Comparison of ENCODE assay signal across 22 cellular contexts in genomic region chr3:172036541-172037215, GRCh38.
"Had no signal": no experiment of that assay in that cellular context is flagged by ENCODE, and none has a peak within 500 bp of the region (broad histone marks: within the 10 kb centered on the region; RNA-seq: fewer than 3 reads in every experiment).

No MANE protein-coding gene starts in this region.

- DNase-seq: activated CD4-positive, alpha-beta memory T cell treated with anti-CD3 and anti-CD28 coated beads for 36 hours; activated CD4-positive, alpha-beta T cell treated with anti-CD3 and anti-CD28 coated beads, Interleukin-2, amount 10 ng/mL, durations not matched to agents 7 days and 5 days; activated CD4-positive, CD25-positive, alpha-beta regulatory T cell; activated CD8-positive, alpha-beta memory T cell treated with anti-CD3 and anti-CD28 coated beads for 24 hours; activated effector memory CD4-positive, alpha-beta T cell treated with anti-CD3 and anti-CD28 coated beads, Interleukin-2, amount 50 U/mL, for 16 hours; activated naive CD4-positive, alpha-beta T cell treated with Interleukin-2 at 50 U/mL for 16 hours; activated T-cell treated with anti-CD3 and anti-CD28 coated beads, Interleukin-2, amount 50 U/mL, for 4 hours; brain microvascular endothelial cell; NCI-H1048; NCI-H1417; NCI-H1694; NCI-H2029; NCI-H2107; NCI-H2171 treated with DMSO at 0.1 percent for 48 hours; NCI-H226; NCI-H526; NCI-H82; NK-92 treated with Interleukin-12 subunit alpha and Interleukin-12 subunit beta, amount 100 ng/mL, for 24 hours; PC-3; SHP77 treated with DMSO at 0.1 percent for 48 hours had no signal

- H3K4me3 ChIP-seq: cardiac muscle cell had no signal

- H3K27ac ChIP-seq: brain microvascular endothelial cell, cardiac muscle cell, VCaP had no signal

- H3K27me3 ChIP-seq: brain microvascular endothelial cell, cardiac muscle cell had no signal

- H3K36me3 ChIP-seq: cardiac muscle cell had no signal
